ENCODE assay signal across 1 cellular context in the genomic region with DNA sequence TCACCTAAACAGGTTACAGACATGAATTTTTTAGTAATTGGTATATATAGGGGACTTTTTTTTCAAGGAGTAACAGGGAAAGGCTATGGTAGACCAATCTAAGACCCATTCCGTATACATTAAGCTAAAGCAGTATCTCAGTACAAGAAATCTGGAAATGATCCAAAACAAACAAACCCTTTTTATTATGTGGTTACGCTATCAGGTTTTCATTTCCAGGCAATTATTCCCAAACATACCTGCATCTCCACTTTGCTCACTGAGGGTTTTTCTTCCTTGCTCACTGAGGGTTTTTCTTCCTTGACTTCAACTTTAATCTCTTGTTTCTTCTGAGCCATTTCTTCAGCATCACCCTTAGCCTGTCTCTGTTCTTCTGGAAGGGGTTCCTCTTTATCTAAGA.
TF ChIP-seq lines count a peak whose summit lies in the region.

No MANE protein-coding gene starts in this region.

TF ChIP-seq in HEK293, 187 proteins besides CTCF, POLR2A, EP300 and RAD21 (continued from another document and continues in another):
- TF ChIP-seq ZNF629 (tag by site-specific recombination; IDR thresholded peaks at IDR 0.05) = peak; percentile 61; the same call in 1 of the 2 replicates
- TF ChIP-seq ZBTB20 (tag by site-specific recombination; IDR thresholded peaks at IDR 0.05) = no peak
- no peak for TF ChIP-seq ZNF585B (tag by site-specific recombination; IDR thresholded peaks at IDR 0.05)
- TF ChIP-seq ZNF548 (tag by site-specific recombination; IDR thresholded peaks at IDR 0.05) = no peak
- TF ChIP-seq ZNF311 (tag by site-specific recombination; IDR thresholded peaks at IDR 0.05; ENCODE audit: borderline replicate concordance) = no peak
- TF ChIP-seq, protein P1, sequence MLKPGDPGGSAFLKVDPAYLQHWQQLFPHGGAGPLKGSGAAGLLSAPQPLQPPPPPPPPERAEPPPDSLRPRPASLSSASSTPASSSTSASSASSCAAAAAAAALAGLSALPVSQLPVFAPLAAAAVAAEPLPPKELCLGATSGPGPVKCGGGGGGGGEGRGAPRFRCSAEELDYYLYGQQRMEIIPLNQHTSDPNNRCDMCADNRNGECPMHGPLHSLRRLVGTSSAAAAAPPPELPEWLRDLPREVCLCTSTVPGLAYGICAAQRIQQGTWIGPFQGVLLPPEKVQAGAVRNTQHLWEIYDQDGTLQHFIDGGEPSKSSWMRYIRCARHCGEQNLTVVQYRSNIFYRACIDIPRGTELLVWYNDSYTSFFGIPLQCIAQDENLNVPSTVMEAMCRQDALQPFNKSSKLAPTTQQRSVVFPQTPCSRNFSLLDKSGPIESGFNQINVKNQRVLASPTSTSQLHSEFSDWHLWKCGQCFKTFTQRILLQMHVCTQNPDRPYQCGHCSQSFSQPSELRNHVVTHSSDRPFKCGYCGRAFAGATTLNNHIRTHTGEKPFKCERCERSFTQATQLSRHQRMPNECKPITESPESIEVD (tag by site-specific recombination; IDR thresholded peaks at IDR 0.05) = peak; percentile 95
- no peak for TF ChIP-seq GLI4 (tag by site-specific recombination; IDR thresholded peaks at IDR 0.05)
- no peak for TF ChIP-seq ZBTB48 (tag by site-specific recombination; IDR thresholded peaks at IDR 0.05)
- TF ChIP-seq, protein P2, sequence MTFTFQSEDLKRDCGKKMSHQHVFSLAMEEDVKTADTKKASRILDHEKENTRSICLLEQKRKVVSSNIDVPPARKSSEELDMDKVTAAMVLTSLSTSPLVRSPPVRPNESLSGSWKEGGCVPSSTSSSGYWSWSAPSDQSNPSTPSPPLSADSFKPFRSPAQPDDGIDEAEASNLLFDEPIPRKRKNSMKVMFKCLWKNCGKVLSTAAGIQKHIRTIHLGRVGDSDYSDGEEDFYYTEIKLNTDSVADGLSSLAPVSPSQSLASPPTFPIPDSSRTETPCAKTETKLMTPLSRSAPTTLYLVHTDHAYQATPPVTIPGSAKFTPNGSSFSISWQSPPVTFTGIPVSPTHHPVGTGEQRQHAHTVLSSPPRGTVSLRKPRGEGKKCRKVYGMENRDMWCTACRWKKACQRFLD (tag by site-specific recombination; IDR thresholded peaks at IDR 0.05) = no peak
- TF ChIP-seq ZBTB7A (tag by site-specific recombination; IDR thresholded peaks at IDR 0.05; ENCODE audit: low read depth) = no peak
- TF ChIP-seq, protein P3, sequence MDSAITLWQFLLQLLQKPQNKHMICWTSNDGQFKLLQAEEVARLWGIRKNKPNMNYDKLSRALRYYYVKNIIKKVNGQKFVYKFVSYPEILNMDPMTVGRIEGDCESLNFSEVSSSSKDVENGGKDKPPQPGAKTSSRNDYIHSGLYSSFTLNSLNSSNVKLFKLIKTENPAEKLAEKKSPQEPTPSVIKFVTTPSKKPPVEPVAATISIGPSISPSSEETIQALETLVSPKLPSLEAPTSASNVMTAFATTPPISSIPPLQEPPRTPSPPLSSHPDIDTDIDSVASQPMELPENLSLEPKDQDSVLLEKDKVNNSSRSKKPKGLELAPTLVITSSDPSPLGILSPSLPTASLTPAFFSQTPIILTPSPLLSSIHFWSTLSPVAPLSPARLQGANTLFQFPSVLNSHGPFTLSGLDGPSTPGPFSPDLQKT (IDR thresholded peaks at IDR 0.05; ENCODE audit: borderline replicate concordance, low read depth, low read length) = no peak
- no peak for TF ChIP-seq SCRT2 (tag by site-specific recombination; IDR thresholded peaks at IDR 0.05)
- no peak for TF ChIP-seq SETDB1 (IDR thresholded peaks at IDR 0.05; ENCODE audit: insufficient read length, low read length)
- TF ChIP-seq, protein P4, sequence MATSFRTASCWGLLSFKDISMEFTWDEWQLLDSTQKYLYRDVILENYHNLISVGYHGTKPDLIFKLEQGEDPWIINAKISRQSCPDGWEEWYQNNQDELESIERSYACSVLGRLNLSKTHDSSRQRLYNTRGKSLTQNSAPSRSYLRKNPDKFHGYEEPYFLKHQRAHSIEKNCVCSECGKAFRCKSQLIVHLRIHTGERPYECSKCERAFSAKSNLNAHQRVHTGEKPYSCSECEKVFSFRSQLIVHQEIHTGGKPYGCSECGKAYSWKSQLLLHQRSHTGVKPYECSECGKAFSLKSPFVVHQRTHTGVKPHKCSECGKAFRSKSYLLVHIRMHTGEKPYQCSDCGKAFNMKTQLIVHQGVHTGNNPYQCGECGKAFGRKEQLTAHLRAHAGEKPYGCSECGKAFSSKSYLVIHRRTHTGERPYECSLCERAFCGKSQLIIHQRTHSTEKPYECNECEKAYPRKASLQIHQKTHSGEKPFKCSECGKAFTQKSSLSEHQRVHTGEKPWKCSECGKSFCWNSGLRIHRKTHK (tag by site-specific recombination; IDR thresholded peaks at IDR 0.05) = no peak
- TF ChIP-seq, protein P5, sequence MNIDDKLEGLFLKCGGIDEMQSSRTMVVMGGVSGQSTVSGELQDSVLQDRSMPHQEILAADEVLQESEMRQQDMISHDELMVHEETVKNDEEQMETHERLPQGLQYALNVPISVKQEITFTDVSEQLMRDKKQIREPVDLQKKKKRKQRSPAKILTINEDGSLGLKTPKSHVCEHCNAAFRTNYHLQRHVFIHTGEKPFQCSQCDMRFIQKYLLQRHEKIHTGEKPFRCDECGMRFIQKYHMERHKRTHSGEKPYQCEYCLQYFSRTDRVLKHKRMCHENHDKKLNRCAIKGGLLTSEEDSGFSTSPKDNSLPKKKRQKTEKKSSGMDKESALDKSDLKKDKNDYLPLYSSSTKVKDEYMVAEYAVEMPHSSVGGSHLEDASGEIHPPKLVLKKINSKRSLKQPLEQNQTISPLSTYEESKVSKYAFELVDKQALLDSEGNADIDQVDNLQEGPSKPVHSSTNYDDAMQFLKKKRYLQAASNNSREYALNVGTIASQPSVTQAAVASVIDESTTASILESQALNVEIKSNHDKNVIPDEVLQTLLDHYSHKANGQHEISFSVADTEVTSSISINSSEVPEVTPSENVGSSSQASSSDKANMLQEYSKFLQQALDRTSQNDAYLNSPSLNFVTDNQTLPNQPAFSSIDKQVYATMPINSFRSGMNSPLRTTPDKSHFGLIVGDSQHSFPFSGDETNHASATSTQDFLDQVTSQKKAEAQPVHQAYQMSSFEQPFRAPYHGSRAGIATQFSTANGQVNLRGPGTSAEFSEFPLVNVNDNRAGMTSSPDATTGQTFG (tag by site-specific recombination; IDR thresholded peaks at IDR 0.05; ENCODE audit: borderline replicate concordance) = no peak
- peak; percentile 79; the same call in 1 of the 2 replicates for TF ChIP-seq OVOL3 (tag by site-specific recombination; IDR thresholded peaks at IDR 0.05)
- TF ChIP-seq ZNF660 (tag by site-specific recombination; IDR thresholded peaks at IDR 0.05) = 0 out of 2 replicates have a peak, but pooled peaks have one; percentile 47
- TF ChIP-seq REPIN1 (tag by site-specific recombination; IDR thresholded peaks at IDR 0.05; ENCODE audit: low read depth) = no peak
- no peak for TF ChIP-seq ZNF324 (tag by site-specific recombination; IDR thresholded peaks at IDR 0.05)
- TF ChIP-seq, protein P6, sequence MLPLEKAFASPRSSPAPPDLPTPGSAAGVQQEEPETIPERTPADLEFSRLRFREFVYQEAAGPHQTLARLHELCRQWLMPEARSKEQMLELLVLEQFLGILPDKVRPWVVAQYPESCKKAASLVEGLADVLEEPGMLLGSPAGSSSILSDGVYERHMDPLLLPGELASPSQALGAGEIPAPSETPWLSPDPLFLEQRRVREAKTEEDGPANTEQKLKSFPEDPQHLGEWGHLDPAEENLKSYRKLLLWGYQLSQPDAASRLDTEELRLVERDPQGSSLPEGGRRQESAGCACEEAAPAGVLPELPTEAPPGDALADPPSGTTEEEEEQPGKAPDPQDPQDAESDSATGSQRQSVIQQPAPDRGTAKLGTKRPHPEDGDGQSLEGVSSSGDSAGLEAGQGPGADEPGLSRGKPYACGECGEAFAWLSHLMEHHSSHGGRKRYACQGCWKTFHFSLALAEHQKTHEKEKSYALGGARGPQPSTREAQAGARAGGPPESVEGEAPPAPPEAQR (tag by site-specific recombination; IDR thresholded peaks at IDR 0.05) = no peak
- TF ChIP-seq RBAK (tag by site-specific recombination; IDR thresholded peaks at IDR 0.05) = no peak
- TF ChIP-seq ZNF560 (tag by site-specific recombination; IDR thresholded peaks at IDR 0.05; ENCODE audit: borderline replicate concordance) = no peak
- TF ChIP-seq ZNF623 (tag by site-specific recombination; IDR thresholded peaks at IDR 0.05) = no peak
- TF ChIP-seq ZNF335 (tag by site-specific recombination; conservative IDR thresholded peaks at IDR 0.05) = 0 out of 2 replicates have a peak, but pooled peaks have one; percentile 24
- peak; percentile 34; the same call in 1 of the 2 replicates for TF ChIP-seq TCF7L2 (IDR thresholded peaks at IDR 0.05; ENCODE audit: borderline replicate concordance, low read depth, low read length)
- TF ChIP-seq ZNF391 (tag by site-specific recombination; IDR thresholded peaks at IDR 0.05; ENCODE audit: borderline replicate concordance, low read depth) = no peak
- TF ChIP-seq ZNF561 (tag by site-specific recombination; IDR thresholded peaks at IDR 0.05; ENCODE audit: borderline replicate concordance) = no peak
- TF ChIP-seq, protein P7, sequence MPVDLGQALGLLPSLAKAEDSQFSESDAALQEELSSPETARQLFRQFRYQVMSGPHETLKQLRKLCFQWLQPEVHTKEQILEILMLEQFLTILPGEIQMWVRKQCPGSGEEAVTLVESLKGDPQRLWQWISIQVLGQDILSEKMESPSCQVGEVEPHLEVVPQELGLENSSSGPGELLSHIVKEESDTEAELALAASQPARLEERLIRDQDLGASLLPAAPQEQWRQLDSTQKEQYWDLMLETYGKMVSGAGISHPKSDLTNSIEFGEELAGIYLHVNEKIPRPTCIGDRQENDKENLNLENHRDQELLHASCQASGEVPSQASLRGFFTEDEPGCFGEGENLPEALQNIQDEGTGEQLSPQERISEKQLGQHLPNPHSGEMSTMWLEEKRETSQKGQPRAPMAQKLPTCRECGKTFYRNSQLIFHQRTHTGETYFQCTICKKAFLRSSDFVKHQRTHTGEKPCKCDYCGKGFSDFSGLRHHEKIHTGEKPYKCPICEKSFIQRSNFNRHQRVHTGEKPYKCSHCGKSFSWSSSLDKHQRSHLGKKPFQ (tag by site-specific recombination; IDR thresholded peaks at IDR 0.05) = peak; percentile 61
- TF ChIP-seq, protein P8, sequence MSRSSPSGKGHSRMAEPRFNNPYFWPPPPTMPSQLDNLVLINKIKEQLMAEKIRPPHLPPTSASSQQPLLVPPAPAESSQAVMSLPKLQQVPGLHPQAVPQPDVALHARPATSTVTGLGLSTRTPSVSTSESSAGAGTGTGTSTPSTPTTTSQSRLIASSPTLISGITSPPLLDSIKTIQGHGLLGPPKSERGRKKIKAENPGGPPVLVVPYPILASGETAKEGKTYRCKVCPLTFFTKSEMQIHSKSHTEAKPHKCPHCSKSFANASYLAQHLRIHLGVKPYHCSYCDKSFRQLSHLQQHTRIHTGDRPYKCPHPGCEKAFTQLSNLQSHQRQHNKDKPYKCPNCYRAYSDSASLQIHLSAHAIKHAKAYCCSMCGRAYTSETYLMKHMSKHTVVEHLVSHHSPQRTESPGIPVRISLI (tag by site-specific recombination; IDR thresholded peaks at IDR 0.05) = peak; percentile 50; the same call in 1 of the 2 replicates
- no peak for TF ChIP-seq ZNF747 (tag by site-specific recombination; IDR thresholded peaks at IDR 0.05)
- TF ChIP-seq ZNF266 (tag by site-specific recombination; IDR thresholded peaks at IDR 0.05; ENCODE audit: low read depth) = no peak
- TF ChIP-seq, protein P9, sequence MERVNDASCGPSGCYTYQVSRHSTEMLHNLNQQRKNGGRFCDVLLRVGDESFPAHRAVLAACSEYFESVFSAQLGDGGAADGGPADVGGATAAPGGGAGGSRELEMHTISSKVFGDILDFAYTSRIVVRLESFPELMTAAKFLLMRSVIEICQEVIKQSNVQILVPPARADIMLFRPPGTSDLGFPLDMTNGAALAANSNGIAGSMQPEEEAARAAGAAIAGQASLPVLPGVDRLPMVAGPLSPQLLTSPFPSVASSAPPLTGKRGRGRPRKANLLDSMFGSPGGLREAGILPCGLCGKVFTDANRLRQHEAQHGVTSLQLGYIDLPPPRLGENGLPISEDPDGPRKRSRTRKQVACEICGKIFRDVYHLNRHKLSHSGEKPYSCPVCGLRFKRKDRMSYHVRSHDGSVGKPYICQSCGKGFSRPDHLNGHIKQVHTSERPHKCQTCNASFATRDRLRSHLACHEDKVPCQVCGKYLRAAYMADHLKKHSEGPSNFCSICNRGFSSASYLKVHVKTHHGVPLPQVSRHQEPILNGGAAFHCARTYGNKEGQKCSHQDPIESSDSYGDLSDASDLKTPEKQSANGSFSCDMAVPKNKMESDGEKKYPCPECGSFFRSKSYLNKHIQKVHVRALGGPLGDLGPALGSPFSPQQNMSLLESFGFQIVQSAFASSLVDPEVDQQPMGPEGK (tag by site-specific recombination; IDR thresholded peaks at IDR 0.05) = peak; percentile 38; the same call in 1 of the 2 replicates
- TF ChIP-seq SP3 (tag by site-specific recombination; IDR thresholded peaks at IDR 0.05) = no peak
- no peak for TF ChIP-seq ZNF776 (tag by site-specific recombination; IDR thresholded peaks at IDR 0.05; ENCODE audit: borderline replicate concordance)
- TF ChIP-seq, protein P10, sequence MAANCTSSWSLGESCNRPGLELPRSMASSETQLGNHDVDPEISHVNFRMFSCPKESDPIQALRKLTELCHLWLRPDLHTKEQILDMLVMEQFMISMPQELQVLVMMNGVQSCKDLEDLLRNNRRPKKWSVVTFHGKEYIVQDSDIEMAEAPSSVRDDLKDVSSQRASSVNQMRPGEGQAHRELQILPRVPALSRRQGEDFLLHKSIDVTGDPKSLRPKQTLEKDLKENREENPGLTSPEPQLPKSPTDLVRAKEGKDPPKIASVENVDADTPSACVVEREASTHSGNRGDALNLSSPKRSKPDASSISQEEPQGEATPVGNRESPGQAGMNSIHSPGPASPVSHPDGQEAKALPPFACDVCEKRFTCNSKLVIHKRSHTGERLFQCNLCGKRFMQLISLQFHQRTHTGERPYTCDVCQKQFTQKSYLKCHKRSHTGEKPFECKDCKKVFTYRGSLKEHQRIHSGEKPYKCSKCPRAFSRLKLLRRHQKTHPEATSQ (tag by site-specific recombination; IDR thresholded peaks at IDR 0.05) = no peak
- TF ChIP-seq ZFP37 (tag by site-specific recombination; IDR thresholded peaks at IDR 0.05) = no peak
- TF ChIP-seq ZNF214 (tag by site-specific recombination; IDR thresholded peaks at IDR 0.05; ENCODE audit: borderline replicate concordance) = no peak
- TF ChIP-seq, protein P11, sequence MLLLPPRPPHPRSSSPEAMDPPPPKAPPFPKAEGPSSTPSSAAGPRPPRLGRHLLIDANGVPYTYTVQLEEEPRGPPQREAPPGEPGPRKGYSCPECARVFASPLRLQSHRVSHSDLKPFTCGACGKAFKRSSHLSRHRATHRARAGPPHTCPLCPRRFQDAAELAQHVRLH (tag by site-specific recombination; IDR thresholded peaks at IDR 0.05) = peak; percentile 89; the same call in 1 of the 2 replicates
- no peak for TF ChIP-seq ZNF785 (tag by site-specific recombination; IDR thresholded peaks at IDR 0.05)
- TF ChIP-seq ZNF664 (tag by site-specific recombination; IDR thresholded peaks at IDR 0.05) = peak; percentile 94
- TF ChIP-seq ZNF121 (tag by site-specific recombination; IDR thresholded peaks at IDR 0.05) = no peak
